ENCODE assay signal across 7 cellular contexts in the genomic region with DNA sequence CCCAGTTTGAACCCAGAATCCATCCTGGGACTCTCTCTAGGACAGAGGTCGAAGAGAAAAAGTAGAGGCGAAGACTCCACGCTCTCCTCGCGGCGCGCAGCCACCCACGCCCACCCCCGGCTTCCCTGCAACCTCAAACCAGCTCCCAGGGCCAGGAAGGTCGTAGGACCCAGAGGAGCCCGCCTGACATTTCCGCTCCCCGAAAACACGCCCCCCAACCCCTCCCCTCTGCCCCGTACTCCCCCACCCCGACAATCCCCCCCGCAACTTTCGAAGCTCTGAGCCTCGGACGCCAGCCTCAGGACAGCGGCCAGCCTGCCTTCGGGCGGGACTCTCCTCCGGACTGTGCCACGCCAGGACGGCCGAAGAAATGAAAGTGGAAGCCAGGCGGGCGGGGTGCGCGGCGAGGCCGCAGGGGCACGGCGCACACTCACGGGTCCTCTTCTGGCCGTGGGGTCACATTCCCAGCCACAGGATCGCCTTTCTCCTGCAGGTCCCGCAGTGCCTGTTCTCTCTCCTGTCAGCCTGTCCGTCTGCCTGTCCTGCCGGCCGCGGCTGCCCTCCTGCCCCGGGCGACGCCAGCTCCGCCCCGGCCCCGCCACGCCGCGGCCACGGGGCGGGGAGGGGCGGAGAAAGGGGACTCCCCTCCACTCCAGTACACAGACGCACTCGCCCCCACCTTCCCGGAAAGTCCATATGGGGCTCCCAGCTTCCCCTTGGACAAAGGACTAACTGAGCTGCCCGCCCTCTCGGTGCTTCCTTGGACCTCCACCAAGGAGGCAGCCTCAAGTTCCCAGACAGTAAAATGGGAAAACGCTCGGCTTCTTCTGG. TPM values are rescaled to one million over a fixed set of nuclear protein-coding genes. Genes with fewer than 3 reads are reported as not detected.
DNase-seq lines count a peak whose midpoint lies in the region; ATAC-seq and TF ChIP-seq lines count a peak whose summit lies in the region.

A gene (minus strand): TSS at position 535 of the 831 bp plus-strand sequence. CDS start 3,490 bp downstream, outside the sequence.

- no peak for TF ChIP-seq CTCF in GM13977 (IDR thresholded peaks at IDR 0.05; ENCODE audit: extremely low read depth, insufficient read depth, missing control alignments)

- DNase-seq in GM13977 (ENCODE audit: low spot score) (peak; percentile 77), NCI-H345 treated with DMSO at 0.1 percent for 48 hours (lab: John Stamatoyannopoulos, UW; ENCODE audit: unreplicated experiment) (peak; percentile 21), mesenteric fat pad (ENCODE audit: low spot score) (peak; percentile 94)
- DNase-seq in activated CD8-positive, alpha-beta memory T cell treated with anti-CD3 and anti-CD28 coated beads for 48 hours (ENCODE audit: low read depth in 2 of 3, low spot score in 2 of 3): peak; percentile 15 to 38 (median 30)
- DNase-seq in stimulated activated CD8-positive, alpha-beta memory T cell treated with anti-CD3 and anti-CD28 coated beads, Interleukin-15, amount 100 ng/mL, for 24 hours (ENCODE audit: low read depth): peak; percentile 23

- peaks cover 6% of the 10 kb centered on the region for H3K4me1 ChIP-seq in endocrine pancreas (ENCODE audit: control insufficient read depth, insufficient read depth, low read length)

- peak within 1 kb of the TSS; percentile 81 for H3K4me3 ChIP-seq in endocrine pancreas (ENCODE audit: control insufficient read depth, insufficient read depth, low read length)

- no peaks in the 10 kb centered on the region for H3K27me3 ChIP-seq in endocrine pancreas (ENCODE audit: control insufficient read depth, insufficient read depth, low read length)

- in situ Hi-C loops in GM13977 (cut with MboI; ENCODE audit: low pct_unique_long_range_greater_than_20kb, low sequenced_read_pairs, unreplicated experiment): no loop called here

- H3K9ac ChIP-seq in endocrine pancreas (ENCODE audit: control insufficient read depth, insufficient read depth, low read length): peak within 1 kb of the TSS; percentile 91

- H3K36me3 ChIP-seq in endocrine pancreas (ENCODE audit: control insufficient read depth, insufficient read depth, low read length): no peaks in the 10 kb centered on the region

- ATAC-seq in HG02588 (IDR thresholded peaks at IDR 0.05; ENCODE audit: unreplicated experiment): peak; percentile 60

- no peaks in the 10 kb centered on the region for H3K9me3 ChIP-seq in endocrine pancreas (ENCODE audit: control insufficient read depth, low read length)

RNA-seq across cellular contexts. Expression of the gene that starts here (rescaled TPM):
- total RNA-seq in mesenteric fat pad: 44.6 TPM

Comparison
In these comparisons a context has a peak if more than half of its experiments do, and no peak if none do; other contexts are left out.
1. Peak in every context shown above with its lines: DNase-seq, ATAC-seq and H3K4me3 ChIP-seq.
2. DNase-seq: peak in every context shown above with its lines; median percentile 94 in mesenteric fat pad; 77 in GM13977; 30 in activated CD8-positive, alpha-beta memory T cell treated with anti-CD3 and anti-CD28 coated beads for 48 hours; 23 in stimulated activated CD8-positive, alpha-beta memory T cell treated with anti-CD3 and anti-CD28 coated beads, Interleukin-15, amount 100 ng/mL, for 24 hours; 21 in NCI-H345 treated with DMSO at 0.1 percent for 48 hours.